Comparison of ENCODE assay signal across 1 cellular context in genomic region chr22:28759861-28760560, GRCh38.
TF ChIP-seq lines count a peak whose summit lies in the region.

No MANE protein-coding gene starts in this region.

TF ChIP-seq in HepG2, 621 proteins besides CTCF, POLR2A, EP300 and RAD21 (continued from another document and continues in another):
- TF ChIP-seq ZBTB26 (CRISPR knock-in tag; IDR thresholded peaks at IDR 0.05; ENCODE audit: borderline replicate concordance): no peak
- no peak for TF ChIP-seq ZNF354B (CRISPR knock-in tag; IDR thresholded peaks at IDR 0.05)
- no peak for TF ChIP-seq ZNF430 (CRISPR knock-in tag; IDR thresholded peaks at IDR 0.05)
- TF ChIP-seq FUBP1 (CRISPR knock-in tag; IDR thresholded peaks at IDR 0.05; ENCODE audit: borderline replicate concordance): no peak
- TF ChIP-seq ZNF674 (CRISPR knock-in tag; IDR thresholded peaks at IDR 0.05; ENCODE audit: low read depth): no peak
- no peak for TF ChIP-seq FOXC1 (CRISPR knock-in tag; IDR thresholded peaks at IDR 0.05; ENCODE audit: borderline replicate concordance)
- no peak for TF ChIP-seq MTA3 (CRISPR knock-in tag; IDR thresholded peaks at IDR 0.05)
- TF ChIP-seq NFKB2 (CRISPR knock-in tag; IDR thresholded peaks at IDR 0.05; ENCODE audit: borderline replicate concordance): no peak
- peak; percentile 77 for TF ChIP-seq PAXIP1 (CRISPR knock-in tag; conservative IDR thresholded peaks at IDR 0.05)
- peak; percentile 93 for TF ChIP-seq HMG20B (CRISPR knock-in tag; conservative IDR thresholded peaks at IDR 0.05)
- peak; percentile 29; the same call in 1 of the 2 replicates for TF ChIP-seq FOXJ3 (CRISPR knock-in tag; IDR thresholded peaks at IDR 0.05; ENCODE audit: borderline replicate concordance)
- no peak for TF ChIP-seq ZNF414 (CRISPR knock-in tag; IDR thresholded peaks at IDR 0.05)
- TF ChIP-seq ZFP36L2 (CRISPR knock-in tag; IDR thresholded peaks at IDR 0.05): no peak
- peak; percentile 40 for TF ChIP-seq SKI (IDR thresholded peaks at IDR 0.05; ENCODE audit: partially characterized antibody)
- peak; percentile 57; the same call in 1 of the 2 replicates for TF ChIP-seq SP5 (CRISPR knock-in tag; IDR thresholded peaks at IDR 0.05; ENCODE audit: borderline replicate concordance, low read depth)
- no peak for TF ChIP-seq ZNF496 (CRISPR knock-in tag; IDR thresholded peaks at IDR 0.05; ENCODE audit: insufficient replicate concordance)
- TF ChIP-seq AGO1 (IDR thresholded peaks at IDR 0.05; ENCODE audit: low read depth, low read length, poor library complexity, severe bottlenecking): no peak
- TF ChIP-seq HNRNPH1 (optimal IDR thresholded peaks at IDR 0.05; ENCODE audit: low read depth, low read length): no peak
- TF ChIP-seq ARID3A (IDR thresholded peaks at IDR 0.05; ENCODE audit: low read depth, low read length): peak; percentile 61
- TF ChIP-seq CREM (IDR thresholded peaks at IDR 0.05): peak; percentile 79
- TF ChIP-seq CREM (CRISPR knock-in tag; IDR thresholded peaks at IDR 0.05): no peak
- TF ChIP-seq TGIF2 (CRISPR knock-in tag; IDR thresholded peaks at IDR 0.05): no peak
- TF ChIP-seq E2F2 (CRISPR knock-in tag; IDR thresholded peaks at IDR 0.05; ENCODE audit: borderline replicate concordance): no peak
- TF ChIP-seq ZNF329 (CRISPR knock-in tag; IDR thresholded peaks at IDR 0.05; ENCODE audit: low read depth): no peak
- no peak for TF ChIP-seq ERF (CRISPR knock-in tag; IDR thresholded peaks at IDR 0.05)
- no peak for TF ChIP-seq HDAC1 (CRISPR knock-in tag; IDR thresholded peaks at IDR 0.05)
- no peak for TF ChIP-seq ZNF30 (CRISPR knock-in tag; IDR thresholded peaks at IDR 0.05)
- TF ChIP-seq ATF4 (CRISPR knock-in tag; IDR thresholded peaks at IDR 0.05): no peak; a peak in 1 of 4 replicates
- TF ChIP-seq ZNF570 (CRISPR knock-in tag; IDR thresholded peaks at IDR 0.05; ENCODE audit: borderline replicate concordance): no peak
- TF ChIP-seq THRA (CRISPR knock-in tag; IDR thresholded peaks at IDR 0.05; ENCODE audit: borderline replicate concordance): 0 out of 2 replicates have a peak, but pooled peaks have one; percentile 27
- TF ChIP-seq FOXA1 (IDR thresholded peaks at IDR 0.05): peak; percentile 58; the same call in 1 of the 2 replicates
- peak; percentile 75 for TF ChIP-seq FOXA1 (CRISPR knock-in tag; IDR thresholded peaks at IDR 0.05)
- no peak for TF ChIP-seq SP4 (CRISPR knock-in tag; IDR thresholded peaks at IDR 0.05)
- no peak for TF ChIP-seq GABPA (IDR thresholded peaks at IDR 0.05; ENCODE audit: low read depth, low read length)
- no peak for TF ChIP-seq GABPA (CRISPR knock-in tag; IDR thresholded peaks at IDR 0.05; ENCODE audit: low read depth)
- TF ChIP-seq ZNF407 (CRISPR knock-in tag; IDR thresholded peaks at IDR 0.05; ENCODE audit: not compliant biosample characterization): no peak
